ENCODE assay signal across 9 cellular contexts in the genomic region with DNA sequence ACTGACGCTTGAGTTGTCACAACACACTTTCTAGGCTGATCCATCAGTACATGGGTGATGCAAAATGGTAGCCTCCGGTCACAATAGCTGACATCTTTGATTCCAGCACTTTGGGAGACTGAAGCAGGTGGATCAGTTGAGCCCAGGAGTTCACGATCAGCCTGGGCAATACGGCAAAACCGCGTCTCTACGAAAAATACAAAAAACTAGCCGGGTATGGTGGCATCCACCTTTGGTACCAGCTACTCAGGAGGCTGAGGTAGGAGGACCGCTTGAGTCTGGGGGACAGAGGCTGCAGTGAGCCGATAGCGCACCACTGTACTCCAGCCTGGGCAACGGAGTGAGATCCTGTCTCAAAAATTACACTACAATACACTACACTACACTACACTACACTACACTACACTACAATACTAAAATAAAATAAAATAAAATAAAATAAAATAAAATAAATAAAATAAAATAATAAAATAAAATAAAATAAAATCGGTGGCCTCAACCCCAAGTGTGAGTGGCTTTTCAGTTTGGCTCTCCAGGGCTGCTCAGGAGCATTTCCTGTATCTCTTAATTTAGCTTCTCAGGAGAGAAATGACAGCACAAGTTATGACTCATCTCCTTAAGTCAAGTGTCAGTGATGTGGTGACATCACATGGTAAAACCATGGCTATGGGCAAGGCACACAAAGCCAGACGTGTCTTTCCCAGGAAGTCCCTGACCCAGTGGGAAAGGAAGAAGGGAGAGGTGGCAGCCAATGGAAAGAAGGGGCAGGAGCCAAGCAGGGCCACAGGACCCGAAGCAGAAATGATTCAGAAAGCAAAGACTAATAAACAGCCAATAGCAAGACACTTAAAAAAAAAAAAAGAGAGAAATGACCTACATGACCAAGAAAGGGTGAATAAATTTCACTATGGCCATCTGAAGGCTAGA.
DNase-seq lines count a peak whose midpoint lies in the region; ATAC-seq and TF ChIP-seq lines count a peak whose summit lies in the region.
"Had no signal": no experiment of that assay in that cellular context is flagged by ENCODE, and none has a peak within 500 bp of the region (broad histone marks: within the 10 kb centered on the region; RNA-seq: fewer than 3 reads in every experiment).

No MANE protein-coding gene starts in this region.

- H2AFZ ChIP-seq in fibroblast of lung (ENCODE audit: low read length) = no peak overlapping the region

- intact Hi-C loops in prostate gland (cut with DNase I) = no loop called here
- intact Hi-C loops in Right ventricle myocardium inferior (cut with DNase I) = no loop called here

- H3K4me1 Mint-ChIP-seq in HFFc6 (ENCODE audit: low read depth) = peaks cover 17% of the 10 kb centered on the region

- H3K4me3 Mint-ChIP-seq in HFFc6 = no peak overlapping the region; the same call in 1 of the 2 replicates

- H4K20me1 ChIP-seq in fibroblast of lung (ENCODE audit: control insufficient read depth, extremely low read depth, insufficient read depth, low read length) = no peaks in the 10 kb centered on the region

- H3K27me3 ChIP-seq in fibroblast of lung (ENCODE audit: control insufficient read depth, insufficient read depth, low read length) = no peaks in the 10 kb centered on the region
- H3K27me3 ChIP-seq in prostate gland (replicated peaks; ENCODE audit: insufficient read depth) = no peaks in the 10 kb centered on the region

- H3K4me1 ChIP-seq in fibroblast of lung (ENCODE audit: control insufficient read depth, extremely low read depth, insufficient read depth, low read length) = no peaks in the 10 kb centered on the region
- no peaks in the 10 kb centered on the region for H3K4me1 ChIP-seq in prostate gland (replicated peaks)

- H3K9me3 ChIP-seq in fibroblast of lung (ENCODE audit: control insufficient read depth, insufficient read depth, low read depth, low read length) = no peaks in the 10 kb centered on the region
- H3K9me3 ChIP-seq in prostate gland = no peaks in the 10 kb centered on the region

- 84% methylated on average over 15 of the region's 15 CpGs for WGBS in prostate gland

- CTCF ChIA-PET in RWPE1 (lab: Yijun Ruan, JAX) = no interaction called here

- H3K4me2 ChIP-seq in fibroblast of lung (ENCODE audit: extremely low read depth, insufficient read depth, low read length) = no peak overlapping the region

- H3K4me3 ChIP-seq in fibroblast of lung (replicated peaks in 1 of 4; ENCODE audit: control extremely low read depth in 1 of 4, insufficient read depth in 1 of 4, low read depth in 3 of 4, low read length in 4 of 4) (no peak overlapping the region), prostate gland (no peak overlapping the region)

- no peak for ATAC-seq in Right ventricle myocardium inferior

- H3K27ac ChIP-seq in RWPE1 (no peak overlapping the region), fibroblast of lung (ENCODE audit: insufficient read depth, low read length) (no peak overlapping the region), prostate gland (no peak overlapping the region)
- H3K27ac ChIP-seq: 22Rv1 had no signal

- H3K27me3 Mint-ChIP-seq in HFFc6 (ENCODE audit: insufficient read depth) = peaks cover 4% of the 10 kb centered on the region

- no peaks in the 10 kb centered on the region for H3K36me3 ChIP-seq in fibroblast of lung (ENCODE audit: control insufficient read depth, insufficient read depth, low read length)
- H3K36me3 ChIP-seq in prostate gland = no peaks in the 10 kb centered on the region

- no peak overlapping the region for H3K9ac ChIP-seq in fibroblast of lung (ENCODE audit: insufficient read depth, low read length)

- H3K79me2 ChIP-seq in fibroblast of lung (ENCODE audit: control insufficient read depth, insufficient read depth, low read length) = no peaks in the 10 kb centered on the region

- H3K9me3 Mint-ChIP-seq in HFFc6 = no peaks in the 10 kb centered on the region

- no peak for TF ChIP-seq POLR2A in prostate gland (IDR thresholded peaks at IDR 0.05)

- no peaks in the 10 kb centered on the region for H3K36me3 Mint-ChIP-seq in HFFc6 (ENCODE audit: low read depth)

- DNase-seq in DMS153 (lab: John Stamatoyannopoulos, UW) = peak; percentile 52
- DNase-seq in DMS153 treated with DMSO at 0.1 percent for 48 hours (lab: John Stamatoyannopoulos, UW; ENCODE audit: unreplicated experiment) = no peak
- peak; percentile 88 for DNase-seq in HFFc6
- peak; percentile 64 for DNase-seq in RWPE1 (ENCODE audit: low spot score)
- DNase-seq in fibroblast of lung (ENCODE audit: low read depth in 2 of 2) = peak; percentile 74 to 91
- DNase-seq in prostate gland (ENCODE audit: low spot score) = no peak
- DNase-seq in Right ventricle myocardium inferior (ENCODE audit: missing footprints) = no peak
- DNase-seq in DMS 273 (lab: John Stamatoyannopoulos, UW; ENCODE audit: unreplicated experiment) = no peak

- TF ChIP-seq CTCF in HFFc6 (IDR thresholded peaks at IDR 0.05) = no peak
- TF ChIP-seq CTCF in RWPE1 (conservative IDR thresholded peaks at IDR 0.05; ENCODE audit: low read depth) = no peak
- TF ChIP-seq CTCF in fibroblast of lung (conservative IDR thresholded peaks at IDR 0.05 in 1 of 2, IDR thresholded peaks at IDR 0.05 in 1 of 2; ENCODE audit: low read depth in 1 of 2, low read length in 2 of 2) = no peak
- no peak for TF ChIP-seq CTCF in prostate gland (IDR thresholded peaks at IDR 0.05)

- POLR2A ChIA-PET in RWPE1 (lab: Yijun Ruan, JAX; ENCODE audit: low non-redundant PET) = no interaction called here

- H3K27ac Mint-ChIP-seq in HFFc6 = peak overlapping the region; percentile 64

Comparison
In these comparisons a context has a peak if more than half of its experiments do, and no peak if none do; other contexts are left out.
1. DNase-seq: peak in DMS153 (single experiment), HFFc6 (single experiment), RWPE1 (single experiment) and fibroblast of lung (2 of 2); none in DMS153 treated with DMSO at 0.1 percent for 48 hours (single experiment), prostate gland (single experiment), Right ventricle myocardium inferior (single experiment) and DMS 273 (single experiment).